1 cellular context compared by ENCODE assay signal in genomic region chr4:141074098-141074878, GRCh38.
TF ChIP-seq lines count a peak whose summit lies in the region.

No MANE protein-coding gene starts in this region.

TF ChIP-seq in WTC11, 78 proteins besides CTCF, POLR2A, EP300 and RAD21 (continued from another document):
- TF ChIP-seq ESRRA (CRISPR knock-in tag; IDR thresholded peaks at IDR 0.05; ENCODE audit: borderline replicate concordance) (no peak), NR2C2 (CRISPR knock-in tag; IDR thresholded peaks at IDR 0.05) (no peak), ZNF423 (CRISPR knock-in tag; IDR thresholded peaks at IDR 0.05) (no peak), RORB (CRISPR knock-in tag; IDR thresholded peaks at IDR 0.05) (no peak), RELA (CRISPR knock-in tag; IDR thresholded peaks at IDR 0.05; ENCODE audit: borderline replicate concordance) (no peak), IRF1 (CRISPR knock-in tag; IDR thresholded peaks at IDR 0.05) (no peak)
